ENCODE assay signal across 8 cellular contexts in the genomic region with DNA sequence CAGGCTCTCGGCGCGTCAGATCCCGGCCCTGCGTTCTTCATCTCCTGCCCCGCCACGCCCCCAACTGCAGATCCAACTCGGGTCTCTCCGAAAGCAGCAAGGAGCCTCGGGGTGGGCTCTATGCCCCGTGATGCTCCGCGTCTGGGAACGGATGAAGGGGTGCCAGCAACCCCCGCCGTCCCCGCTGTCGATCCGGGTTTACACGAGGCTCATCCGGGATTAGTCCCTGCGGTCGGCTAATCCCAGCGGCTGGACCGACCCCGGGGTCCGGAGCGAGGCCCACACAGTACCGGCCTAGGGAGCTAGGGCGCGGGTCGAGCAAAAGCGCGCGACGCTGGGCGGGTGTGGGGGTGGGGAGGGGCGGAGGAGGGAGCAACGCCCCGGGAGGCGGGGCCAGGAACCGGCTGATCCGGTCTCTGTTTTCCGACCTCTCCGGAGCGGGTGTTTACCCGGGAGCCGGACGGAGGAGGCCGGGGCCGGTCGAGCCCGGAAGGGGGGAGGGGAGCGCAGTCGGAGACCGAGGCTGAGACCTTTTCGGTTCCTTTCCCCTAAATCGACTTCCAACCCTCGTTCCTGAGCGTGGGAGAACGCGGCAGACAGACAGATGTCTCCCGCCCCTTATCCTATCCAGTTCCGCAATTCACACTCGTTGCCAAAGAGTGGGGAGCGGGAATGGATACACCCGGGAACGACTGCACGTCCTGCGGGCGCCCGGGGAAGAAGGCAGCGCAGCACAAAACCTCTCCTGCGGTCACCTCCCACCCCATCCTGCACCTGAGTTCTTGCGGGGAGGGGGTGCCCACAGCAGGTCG. TPM values are rescaled to one million over a fixed set of nuclear protein-coding genes. Genes with fewer than 3 reads are reported as not detected.
DNase-seq lines count a peak whose midpoint lies in the region; ATAC-seq and TF ChIP-seq lines count a peak whose summit lies in the region.

No MANE protein-coding gene starts in this region.

- H3K27ac ChIP-seq in CD8-positive, alpha-beta T cell (ENCODE audit: low read depth, low read length): peak overlapping the region; percentile 73
- H3K27ac ChIP-seq in PC-3 (ENCODE audit: low read length): peak overlapping the region; percentile 100
- H3K27ac ChIP-seq in naive thymus-derived CD4-positive, alpha-beta T cell (ENCODE audit: low read depth, low read length): peak overlapping the region; percentile 74

- H3K27me3 ChIP-seq in CD8-positive, alpha-beta T cell (ENCODE audit: insufficient read depth, low read length): no peaks in the 10 kb centered on the region
- no peaks in the 10 kb centered on the region for H3K27me3 ChIP-seq in PC-3 (ENCODE audit: low read length)
- H3K27me3 ChIP-seq in naive thymus-derived CD4-positive, alpha-beta T cell (ENCODE audit: control insufficient read depth in 2 of 2, insufficient read depth in 2 of 2, low read length in 2 of 2): no peaks in the 10 kb centered on the region

- peak overlapping the region; percentile 84 for H3K4me3 ChIP-seq in CD8-positive, alpha-beta T cell (ENCODE audit: low read depth, low read length)
- H3K4me3 ChIP-seq in PC-3 (ENCODE audit: low read length): peak overlapping the region; percentile 72
- peak overlapping the region; percentile 98 for H3K4me3 ChIP-seq in naive thymus-derived CD4-positive, alpha-beta T cell (ENCODE audit: low read length)

- H3K4me1 Mint-ChIP-seq in CD8-positive, alpha-beta T cell (ENCODE audit: low read depth): peaks cover 10% of the 10 kb centered on the region
- H3K4me1 Mint-ChIP-seq in naive thymus-derived CD4-positive, alpha-beta T cell: peaks cover 6 to 24% (median 12%) of the 10 kb centered on the region in 7 donors
- peaks cover 15% of the 10 kb centered on the region for H3K4me1 Mint-ChIP-seq in stimulated activated memory B cell treated with anti-CD40 and anti-IgM and Interleukin-4, amounts not matched to agents 10 μg/mL and 1 μg/mL and 100 μg/mL, for 72 hours

- peaks cover 2% of the 10 kb centered on the region for H3K27me3 Mint-ChIP-seq in CD8-positive, alpha-beta T cell (ENCODE audit: low read depth)
- peaks cover 0 to 2% (median 0%) of the 10 kb centered on the region in 5 donors for H3K27me3 Mint-ChIP-seq in naive thymus-derived CD4-positive, alpha-beta T cell
- peaks cover 29% of the 10 kb centered on the region for H3K27me3 Mint-ChIP-seq in stimulated activated memory B cell treated with anti-CD40 and anti-IgM and Interleukin-4, amounts not matched to agents 10 μg/mL and 1 μg/mL and 100 μg/mL, for 72 hours

- no peaks in the 10 kb centered on the region for H3K36me3 ChIP-seq in CD8-positive, alpha-beta T cell (ENCODE audit: insufficient read depth, low read length)
- H3K36me3 ChIP-seq in PC-3 (ENCODE audit: low read depth, low read length): no peaks in the 10 kb centered on the region
- H3K36me3 ChIP-seq in naive thymus-derived CD4-positive, alpha-beta T cell (ENCODE audit: control insufficient read depth in 2 of 3, insufficient read depth in 3 of 3, low read length in 3 of 3): peaks cover 0 to 6% (median 0%) of the 10 kb centered on the region in 3 experiments

- CTCF ChIA-PET in CD8-positive, alpha-beta T cell (lab: Charles Lee): interaction anchor here (1.1 to 1.4 kb wide), 4 partner anchors 29 to 212 kb away, joined by 3 to 7 read pairs (median 4); partner anchors contain the start of genes PCDH1 and RNF14
- CTCF ChIA-PET in PC-3 (lab: Charles Lee): no interaction called here
- CTCF ChIA-PET in naive thymus-derived CD4-positive, alpha-beta T cell (lab: Charles Lee): interaction anchor here (1.4 kb wide), 1 partner anchor 30 kb away, joined by 7 read pairs; no protein-coding TSS in a partner anchor

- H3K4me1 ChIP-seq in CD8-positive, alpha-beta T cell (ENCODE audit: insufficient read depth, low read length): peaks cover 7% of the 10 kb centered on the region
- peaks cover 21% of the 10 kb centered on the region for H3K4me1 ChIP-seq in PC-3 (ENCODE audit: insufficient read depth, low read length)
- no peaks in the 10 kb centered on the region for H3K4me1 ChIP-seq in naive thymus-derived CD4-positive, alpha-beta T cell (ENCODE audit: control insufficient read depth in 2 of 2, insufficient read depth in 2 of 2, low read length in 2 of 2)

- peak overlapping the region; percentile 74 for H2AFZ ChIP-seq in PC-3 (ENCODE audit: low read length)

- no peaks in the 10 kb centered on the region for H4K20me1 ChIP-seq in PC-3 (ENCODE audit: low read length)

- H3F3A ChIP-seq in PC-3 (ENCODE audit: low read length, unreplicated experiment): no peaks in the 10 kb centered on the region

- H3K4me3 Mint-ChIP-seq in CD8-positive, alpha-beta T cell: peak overlapping the region; percentile 87
- peak overlapping the region; percentile 86 to 93 (median 89) for H3K4me3 Mint-ChIP-seq in naive thymus-derived CD4-positive, alpha-beta T cell
- peak overlapping the region; percentile 84 for H3K4me3 Mint-ChIP-seq in stimulated activated memory B cell treated with anti-CD40 and anti-IgM and Interleukin-4, amounts not matched to agents 10 μg/mL and 1 μg/mL and 100 μg/mL, for 72 hours

- peak; percentile 42 to 82 (median 66) for DNase-seq in CD8-positive, alpha-beta T cell
- DNase-seq in HT1080 (ENCODE audit: low read depth) (peak; percentile 60), PC-3 (peak; percentile 87), activated T-helper 1 cell treated with Interleukin-2 at 50 U/mL for 16 hours (ENCODE audit: low read depth) (peak; percentile 53), fibroblast of gingiva (ENCODE audit: low read depth) (peak; percentile 65)
- DNase-seq in naive thymus-derived CD4-positive, alpha-beta T cell: peak; percentile 41 to 77 (median 56)

- H3K9me3 ChIP-seq in CD8-positive, alpha-beta T cell (ENCODE audit: low read length): no peaks in the 10 kb centered on the region
- H3K9me3 ChIP-seq in PC-3 (ENCODE audit: low read length): no peaks in the 10 kb centered on the region
- H3K9me3 ChIP-seq in naive thymus-derived CD4-positive, alpha-beta T cell (ENCODE audit: control insufficient read depth in 2 of 3, low read length in 3 of 3): no peaks in the 10 kb centered on the region

- intact Hi-C loops in CD8-positive, alpha-beta T cell (cut with DNase I, micrococcal nuclease): loop anchor here (1.0 to 5.0 kb wide), 6 partner anchors 25 to 258 kb away; partner anchors contain the start of genes DELE1 (in 2 of the 2), NDFIP1 (in 1 of the 2), PCDH12 (in 1 of the 2) and RNF14 (in 1 of the 2)
- intact Hi-C loops in PC-3 (cut with micrococcal nuclease): loop anchor here (1.0 to 2.0 kb wide), 2 partner anchors 17 to 30 kb away; no protein-coding TSS in a partner anchor
- intact Hi-C loops in naive thymus-derived CD4-positive, alpha-beta T cell (cut with micrococcal nuclease): loop anchor here (1.0 to 2.0 kb wide), 7 partner anchors 14 to 213 kb away; partner anchors contain the start of genes DELE1 (in 1 of the 2), HDAC3 (in 1 of the 2) and RELL2 (in 1 of the 2)

- H3K79me2 ChIP-seq in PC-3 (ENCODE audit: low read length): no peaks in the 10 kb centered on the region

- POLR2A ChIA-PET in CD8-positive, alpha-beta T cell (lab: Charles Lee): interaction anchor here (1.7 to 1.9 kb wide), 2 partner anchors 9 to 120 kb away, joined by 5 read pairs; no protein-coding TSS in a partner anchor
- POLR2A ChIA-PET in PC-3 (lab: Charles Lee; ENCODE audit: unreplicated experiment): interaction anchor here (1.3 kb wide), 1 partner anchor 29 kb away, joined by 8 read pairs; the partner anchor contains the start of gene PCDH1
- POLR2A ChIA-PET in naive thymus-derived CD4-positive, alpha-beta T cell (lab: Charles Lee): interaction anchor here (0.6 to 1.5 kb wide), 4 partner anchors 40 to 921 kb away, joined by 3 to 5 read pairs (median 4); partner anchors contain the start of gene ARHGAP26

- H3K27ac Mint-ChIP-seq in CD8-positive, alpha-beta T cell: peak overlapping the region; percentile 82
- peak overlapping the region; percentile 54 to 98 (median 88) for H3K27ac Mint-ChIP-seq in naive thymus-derived CD4-positive, alpha-beta T cell
- H3K27ac Mint-ChIP-seq in stimulated activated memory B cell treated with anti-CD40 and anti-IgM and Interleukin-4, amounts not matched to agents 10 μg/mL and 1 μg/mL and 100 μg/mL, for 72 hours: peak overlapping the region; percentile 64

- ATAC-seq in CD8-positive, alpha-beta T cell: peak; percentile 79
- peak; percentile 80 for ATAC-seq in GM19463 (IDR thresholded peaks at IDR 0.05; ENCODE audit: unreplicated experiment)
- peak; percentile 72 for ATAC-seq in PC-3
- ATAC-seq in naive thymus-derived CD4-positive, alpha-beta T cell: peak; percentile 82
- ATAC-seq in stimulated activated memory B cell treated with anti-CD40 and anti-IgM and Interleukin-4, amounts not matched to agents 10 μg/mL and 1 μg/mL and 100 μg/mL, for 72 hours: peak; percentile 67

- H3K9ac ChIP-seq in PC-3 (ENCODE audit: low read length): peak overlapping the region; percentile 96

- no peaks in the 10 kb centered on the region for H3K36me3 Mint-ChIP-seq in CD8-positive, alpha-beta T cell
- no peaks in the 10 kb centered on the region for H3K36me3 Mint-ChIP-seq in naive thymus-derived CD4-positive, alpha-beta T cell
- H3K36me3 Mint-ChIP-seq in stimulated activated memory B cell treated with anti-CD40 and anti-IgM and Interleukin-4, amounts not matched to agents 10 μg/mL and 1 μg/mL and 100 μg/mL, for 72 hours: no peaks in the 10 kb centered on the region

- peak overlapping the region; percentile 97 for H3K4me2 ChIP-seq in PC-3 (ENCODE audit: low read length)

- no peaks in the 10 kb centered on the region for H3K9me3 Mint-ChIP-seq in CD8-positive, alpha-beta T cell
- H3K9me3 Mint-ChIP-seq in naive thymus-derived CD4-positive, alpha-beta T cell: no peaks in the 10 kb centered on the region
- H3K9me3 Mint-ChIP-seq in stimulated activated memory B cell treated with anti-CD40 and anti-IgM and Interleukin-4, amounts not matched to agents 10 μg/mL and 1 μg/mL and 100 μg/mL, for 72 hours: no peaks in the 10 kb centered on the region

- H3K9me2 ChIP-seq in PC-3 (replicated peaks; ENCODE audit: low read length): no peaks in the 10 kb centered on the region

- BruUV-seq in PC-3 (replicated peaks; lab: Mats Ljungman, UMichigan): TSS peak; percentile 96

- TF ChIP-seq CTCF in CD8-positive, alpha-beta T cell (IDR thresholded peaks at IDR 0.05): no peak
- no peak for TF ChIP-seq CTCF in PC-3 (conservative IDR thresholded peaks at IDR 0.05; ENCODE audit: low read depth, low read length)

RNA-seq across cellular contexts. Expression of gene PCDH1, which starts 28.6 kb away (rescaled TPM):
- under 1 TPM in 1 of 2 experiments, not detected in 1; 0.24 TPM for total RNA-seq in CD8-positive, alpha-beta T cell
- total RNA-seq in HT1080 (2014; rRNA removed; shearing (Covaris generic)): 4.0 and 4.4 TPM in 2 replicates
- polyA plus RNA-seq in HT1080 (2015; cell fraction: cytosol; rRNA removed): 10.0 and 10.9 TPM in 2 replicates
- 23.0 and 26.3 TPM in 2 replicates for polyA plus RNA-seq in HT1080 (2015; cell fraction: nucleus; rRNA removed)
- total RNA-seq in PC-3 (2014; rRNA removed): 53.0 and 55.8 TPM in 2 replicates
- total RNA-seq in naive thymus-derived CD4-positive, alpha-beta T cell: 1 to 10 TPM in 1 of 5 experiments, under 1 TPM in 1, not detected in 3; 0.53 to 3.2 TPM
- under 1 TPM in 1 of 2 donors, not detected in 1; 0.05 TPM for polyA plus RNA-seq in naive thymus-derived CD4-positive, alpha-beta T cell

Comparison
In these comparisons a context has a peak if more than half of its experiments do, and no peak if none do; other contexts are left out.
1. Peak in every context shown above with its lines: DNase-seq, ATAC-seq, H3K4me3 ChIP-seq and H3K27ac ChIP-seq.
2. RNA of gene PCDH1, which starts 28.6 kb away (total RNA-seq): 53.0 to 55.8 TPM in PC-3; 4.0 to 4.4 TPM in HT1080, 0.24 TPM in CD8-positive, alpha-beta T cell and 0.53 to 3.2 TPM in naive thymus-derived CD4-positive, alpha-beta T cell; every median in the first group is over 10 times any median in the second.